27 cellular contexts compared by ENCODE assay signal in genomic region chr1:29687166-29687565, GRCh38.
"Had no signal": no experiment of that assay in that cellular context is flagged by ENCODE, and none has a peak within 500 bp of the region (broad histone marks: within the 10 kb centered on the region; RNA-seq: fewer than 3 reads in every experiment).

No MANE protein-coding gene starts in this region.

- H3K4me2 ChIP-seq: neural progenitor cell had no signal

- H3K4me3 Mint-ChIP-seq: activated CD4-positive, alpha-beta T cell treated with anti-CD3 and anti-CD28 coated beads, Interleukin-2, amount 10 ng/mL, durations not matched to agents 7 days and 5 days; activated CD8-positive, alpha-beta T cell treated with anti-CD3 and anti-CD28 coated beads for 36 hours; endodermal cell; naive thymus-derived CD8-positive, alpha-beta T cell; neural progenitor cell; stimulated activated memory B cell treated with anti-CD40 and anti-IgM and Interleukin-4, amounts not matched to agents 10 μg/mL and 1 μg/mL and 100 μg/mL, for 72 hours had no signal

- ATAC-seq: activated CD8-positive, alpha-beta T cell treated with anti-CD3 and anti-CD28 coated beads for 36 hours; esophagus mucosa; gastrocnemius medialis; left lung; lower lobe of right lung; naive thymus-derived CD8-positive, alpha-beta T cell; right cardiac atrium; stimulated activated memory B cell treated with anti-CD40 and anti-IgM and Interleukin-4, amounts not matched to agents 10 μg/mL and 1 μg/mL and 100 μg/mL, for 72 hours had no signal

- H3K27ac ChIP-seq: gastrocnemius medialis, left lung, lower lobe of right lung, neural progenitor cell, thyroid gland, upper lobe of left lung, vagina had no signal

- H3K4me1 ChIP-seq: gastrocnemius medialis, left lung, lower lobe of right lung, thyroid gland, upper lobe of left lung, vagina had no signal

- H3K36me3 ChIP-seq: gastrocnemius medialis, left lung, lower lobe of right lung, neural progenitor cell, stomach, thyroid gland, upper lobe of left lung, vagina had no signal

- H3K27me3 ChIP-seq: neural progenitor cell, thyroid gland had no signal

- H3K9me3 ChIP-seq: gastrocnemius medialis, left lung, lower lobe of right lung, stomach, thyroid gland, upper lobe of left lung, vagina had no signal

- H3K4me3 ChIP-seq: gastrocnemius medialis, left lung, lower lobe of right lung, neural progenitor cell, skin epidermis, stomach, thyroid gland, upper lobe of left lung, vagina had no signal

- H3K36me3 Mint-ChIP-seq: naive thymus-derived CD8-positive, alpha-beta T cell; neural progenitor cell; stimulated activated memory B cell treated with anti-CD40 and anti-IgM and Interleukin-4, amounts not matched to agents 10 μg/mL and 1 μg/mL and 100 μg/mL, for 72 hours had no signal

- H3K9me3 Mint-ChIP-seq: activated CD4-positive, alpha-beta T cell treated with anti-CD3 and anti-CD28 coated beads, Interleukin-2, amount 10 ng/mL, durations not matched to agents 7 days and 5 days; activated CD8-positive, alpha-beta T cell treated with anti-CD3 and anti-CD28 coated beads for 36 hours; activated T-helper 1 cell treated with anti-CD3 and anti-CD28 coated beads, Interleukin-12 subunit alpha, Interleukin-12 subunit beta, Interleukin-2, Interleukin-4 antibody, amounts not matched to agents 30 ng/mL and 10 ng/mL and 1 ng/mL, durations not matched to agents 14 hours and 24 hours and 36 hours; endodermal cell; naive thymus-derived CD8-positive, alpha-beta T cell; neural progenitor cell; stimulated activated memory B cell treated with anti-CD40 and anti-IgM and Interleukin-4, amounts not matched to agents 10 μg/mL and 1 μg/mL and 100 μg/mL, for 72 hours had no signal

- H2AFZ ChIP-seq: neural progenitor cell had no signal

- H3K9ac ChIP-seq: neural progenitor cell had no signal

- DNase-seq: activated CD4-positive, alpha-beta T cell treated with anti-CD3 and anti-CD28 coated beads for 1 hour; activated CD4-positive, alpha-beta T cell treated with anti-CD3 and anti-CD28 coated beads, Interleukin-2, amount 10 ng/mL, durations not matched to agents 7 days and 5 days; activated CD8-positive, alpha-beta T cell treated with anti-CD3 and anti-CD28 coated beads for 36 hours; activated effector memory CD4-positive, alpha-beta T cell treated with anti-CD3 and anti-CD28 coated beads, Interleukin-2, amount 50 U/mL, for 16 hours; activated naive CD4-positive, alpha-beta T cell treated with anti-CD3 and anti-CD28 coated beads, Interleukin-2, amount 50 U/mL, for 16 hours; activated T-cell treated with anti-CD3 and anti-CD28 coated beads, Interleukin-2, amount 50 U/mL, for 1 hour; amniotic stem cell; central memory CD4-positive, alpha-beta T cell; gastrocnemius medialis; glutamatergic neuron; left lung; lower lobe of right lung; right cardiac atrium; stimulated activated CD4-positive, alpha-beta T cell treated with anti-CD3 and anti-CD28 coated beads, Interleukin-4, amount 100 ng/mL, for 24 hours; stomach; SW 1271; T-helper 2 cell; thyroid gland had no signal

- H3K27ac Mint-ChIP-seq: activated CD4-positive, alpha-beta T cell treated with anti-CD3 and anti-CD28 coated beads, Interleukin-2, amount 10 ng/mL, durations not matched to agents 7 days and 5 days; activated CD8-positive, alpha-beta T cell treated with anti-CD3 and anti-CD28 coated beads for 36 hours; endodermal cell; naive thymus-derived CD8-positive, alpha-beta T cell; neural progenitor cell; stimulated activated memory B cell treated with anti-CD40 and anti-IgM and Interleukin-4, amounts not matched to agents 10 μg/mL and 1 μg/mL and 100 μg/mL, for 72 hours had no signal
